ENCODE assay signal across 1 cellular context in the genomic region with DNA sequence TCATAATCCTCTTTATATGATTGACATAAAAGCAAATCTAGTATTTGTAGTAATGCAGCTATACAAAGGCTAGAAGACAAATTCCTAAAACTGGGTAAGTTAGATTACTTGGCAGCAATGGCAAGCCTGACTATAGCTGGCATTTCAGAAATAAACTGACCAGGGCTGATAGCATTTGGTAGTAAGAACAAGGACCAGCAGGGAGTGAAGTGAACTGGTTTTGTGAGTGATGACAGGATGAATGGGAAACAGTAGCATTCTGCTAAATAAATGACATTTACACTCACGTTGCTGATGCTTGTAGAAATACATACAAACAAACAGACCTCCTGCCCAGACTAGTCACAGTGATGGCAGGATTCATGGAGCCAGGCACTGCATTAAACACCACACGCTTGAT.
TF ChIP-seq lines count a peak whose summit lies in the region.

No MANE protein-coding gene starts in this region.

TF ChIP-seq in HCT116, 20 proteins besides CTCF, POLR2A, EP300 and RAD21 (continued from another document):
- no peak for TF ChIP-seq TCF7L2 (IDR thresholded peaks at IDR 0.05; ENCODE audit: borderline replicate concordance, extremely low read depth, insufficient read depth, insufficient read length)
